Comparison of ENCODE assay signal across 15 cellular contexts in genomic region chr4:67886281-67886680, GRCh38. TPM values are rescaled to one million over a fixed set of nuclear protein-coding genes. Genes with fewer than 3 reads are reported as not detected.
DNase-seq lines count a peak whose midpoint lies in the region; ATAC-seq and TF ChIP-seq lines count a peak whose summit lies in the region.
"Had no signal": no experiment of that assay in that cellular context is flagged by ENCODE, and none has a peak within 500 bp of the region (broad histone marks: within the 10 kb centered on the region; RNA-seq: fewer than 3 reads in every experiment).

No MANE protein-coding gene starts in this region.

- no peaks in the 10 kb centered on the region for H3K27me3 Mint-ChIP-seq in dendritic cell treated with granulocyte-macrophage colony-stimulating factor and Interleukin-4, amounts not matched to agents 40 ng/mL and 50 ng/mL, for 4 days

- TF ChIP-seq POLR2A in uterus (IDR thresholded peaks at IDR 0.05) = no peak

- peak overlapping the region; percentile 64 for H3K27ac Mint-ChIP-seq in dendritic cell treated with granulocyte-macrophage colony-stimulating factor and Interleukin-4, amounts not matched to agents 40 ng/mL and 50 ng/mL, for 4 days
- H3K27ac Mint-ChIP-seq: memory B cell, T-cell had no signal

- no peaks in the 10 kb centered on the region for H3K36me3 Mint-ChIP-seq in dendritic cell treated with granulocyte-macrophage colony-stimulating factor and Interleukin-4, amounts not matched to agents 40 ng/mL and 50 ng/mL, for 4 days (ENCODE audit: low read depth)
- H3K36me3 Mint-ChIP-seq: T-cell had no signal

- H3K27me3 ChIP-seq in uterus = no peaks in the 10 kb centered on the region

- H3K36me3 ChIP-seq in uterus = no peaks in the 10 kb centered on the region

- no peaks in the 10 kb centered on the region for H3K9me3 ChIP-seq in uterus

- H3K27ac ChIP-seq in uterus = no peak overlapping the region

- no peaks in the 10 kb centered on the region for H3K9me3 Mint-ChIP-seq in dendritic cell treated with granulocyte-macrophage colony-stimulating factor and Interleukin-4, amounts not matched to agents 40 ng/mL and 50 ng/mL, for 4 days
- H3K9me3 Mint-ChIP-seq: memory B cell, T-cell had no signal

- no peak for ATAC-seq in HG02588 (IDR thresholded peaks at IDR 0.05; ENCODE audit: unreplicated experiment)
- ATAC-seq: GM12878, T-cell had no signal

- no peak for TF ChIP-seq CTCF in uterus (IDR thresholded peaks at IDR 0.05)

- no peak overlapping the region for H3K4me3 Mint-ChIP-seq in dendritic cell treated with granulocyte-macrophage colony-stimulating factor and Interleukin-4, amounts not matched to agents 40 ng/mL and 50 ng/mL, for 4 days
- H3K4me3 Mint-ChIP-seq: memory B cell, T-cell had no signal

- peaks cover 27% of the 10 kb centered on the region for H3K4me1 Mint-ChIP-seq in dendritic cell treated with granulocyte-macrophage colony-stimulating factor and Interleukin-4, amounts not matched to agents 40 ng/mL and 50 ng/mL, for 4 days (ENCODE audit: low read depth)
- H3K4me1 Mint-ChIP-seq: T-cell had no signal

- intact Hi-C loops in dendritic cell treated with granulocyte-macrophage colony-stimulating factor and Interleukin-4, amounts not matched to agents 40 ng/mL and 50 ng/mL, for 4 days (cut with micrococcal nuclease) = no loop called here
- intact Hi-C loops in uterus (cut with DNase I; ENCODE audit: low total_unique reads) = no loop called here

- H3K4me3 ChIP-seq in uterus = no peak overlapping the region
- H3K4me3 ChIP-seq: GM12878 had no signal

- no peaks in the 10 kb centered on the region for H3K4me1 ChIP-seq in uterus

- DNase-seq in CD1c-positive myeloid dendritic cell (ENCODE audit: extremely low spot score) (peak; percentile 36), NCI-H226 (peak; percentile 23), lung microvascular endothelial cell (ENCODE audit: low read depth in 2 of 2) (peak; percentile 68 to 89), uterus (no peak), NCI-H1417 (lab: John Stamatoyannopoulos, UW) (no peak), T1000 (lab: John Stamatoyannopoulos, UW) (no peak)
- DNase-seq: activated CD4-positive, alpha-beta T cell treated with anti-CD3 and anti-CD28 coated beads for 48 hours; NCI-H2171 treated with DMSO at 0.1 percent for 48 hours; stimulated activated CD4-positive, alpha-beta T cell treated with anti-CD3 and anti-CD28 coated beads, Interleukin-2, amount 100 ng/mL, for 24 hours; T-cell had no signal

RNA-seq across cellular contexts. Expression of gene TMPRSS11D, which starts 2.5 kb away (rescaled TPM):
- total RNA-seq in lung microvascular endothelial cell (under 0.01 TPM in 2 replicates), uterus (not detected)
- total RNA-seq: GM12878, T-cell, urinary bladder had no signal

Comparison
In these comparisons a context has a peak if more than half of its experiments do, and no peak if none do; other contexts are left out.
1. DNase-seq: peak in CD1c-positive myeloid dendritic cell (single experiment), NCI-H226 (single experiment) and lung microvascular endothelial cell (2 of 2); none in uterus (0 of 2), NCI-H1417 (0 of 3) and T1000 (single experiment).